ENCODE assay signal across 17 cellular contexts in genomic region chr14:102236026-102236425, GRCh38.
"Had no signal": no experiment of that assay in that cellular context is flagged by ENCODE, and none has a peak within 500 bp of the region (broad histone marks: within the 10 kb centered on the region; RNA-seq: fewer than 3 reads in every experiment).

No MANE protein-coding gene starts in this region.

- H3K9me3 ChIP-seq: gastroesophageal sphincter, sigmoid colon, spleen, thoracic aorta, vagina had no signal

- H3K4me3 Mint-ChIP-seq: activated B cell treated with CpG ODN at 0.5 μM for 24 hours; activated CD4-positive, alpha-beta memory T cell treated with anti-CD3 and anti-CD28 coated beads, Interleukin-2, amount 10 ng/mL, durations not matched to agents 7 days and 5 days; activated CD4-positive, alpha-beta T cell treated with anti-CD3 and anti-CD28 coated beads for 36 hours; activated naive CD8-positive, alpha-beta T cell treated with anti-CD3 and anti-CD28 coated beads, Interleukin-2, amount 50 U/mL, for 24 hours; activated T-cell treated with anti-CD3 and anti-CD28 coated beads, Interleukin-2, amount 50 U/mL, for 72 hours; brain; memory B cell; naive B cell; T-helper 17 cell; type B pancreatic cell had no signal

- H3K27me3 ChIP-seq: gastroesophageal sphincter, sigmoid colon, spleen, vagina had no signal

- H3K36me3 Mint-ChIP-seq: brain, naive B cell, type B pancreatic cell had no signal

- H3K36me3 ChIP-seq: spleen, thoracic aorta, vagina had no signal

- FAIRE-seq: colon had no signal

- H3K27ac Mint-ChIP-seq: activated B cell treated with CpG ODN at 0.5 μM for 24 hours; activated CD4-positive, alpha-beta memory T cell treated with anti-CD3 and anti-CD28 coated beads, Interleukin-2, amount 10 ng/mL, durations not matched to agents 7 days and 5 days; activated CD4-positive, alpha-beta T cell treated with anti-CD3 and anti-CD28 coated beads for 36 hours; activated naive CD8-positive, alpha-beta T cell treated with anti-CD3 and anti-CD28 coated beads, Interleukin-2, amount 50 U/mL, for 24 hours; activated T-cell treated with anti-CD3 and anti-CD28 coated beads, Interleukin-2, amount 50 U/mL, for 72 hours; brain; memory B cell; naive B cell; progenitor cell of endocrine pancreas; T-helper 17 cell; type B pancreatic cell had no signal

- H3K27ac ChIP-seq: spleen, thoracic aorta, vagina had no signal

- H3K4me3 ChIP-seq: gastroesophageal sphincter, sigmoid colon, vagina had no signal

- H3K27me3 Mint-ChIP-seq: activated B cell treated with CpG ODN at 0.5 μM for 24 hours; activated CD4-positive, alpha-beta memory T cell treated with anti-CD3 and anti-CD28 coated beads, Interleukin-2, amount 10 ng/mL, durations not matched to agents 7 days and 5 days; activated CD4-positive, alpha-beta T cell treated with anti-CD3 and anti-CD28 coated beads for 36 hours; activated naive CD8-positive, alpha-beta T cell treated with anti-CD3 and anti-CD28 coated beads, Interleukin-2, amount 50 U/mL, for 24 hours; brain; naive B cell; progenitor cell of endocrine pancreas; T-helper 17 cell; type B pancreatic cell had no signal

- H3K9me3 Mint-ChIP-seq: activated B cell treated with CpG ODN at 0.5 μM for 24 hours; activated CD4-positive, alpha-beta memory T cell treated with anti-CD3 and anti-CD28 coated beads, Interleukin-2, amount 10 ng/mL, durations not matched to agents 7 days and 5 days; activated naive CD8-positive, alpha-beta T cell treated with anti-CD3 and anti-CD28 coated beads, Interleukin-2, amount 50 U/mL, for 24 hours; activated T-cell treated with anti-CD3 and anti-CD28 coated beads, Interleukin-2, amount 50 U/mL, for 72 hours; brain; type B pancreatic cell had no signal

- H3K4me1 ChIP-seq: vagina had no signal

- H3K4me1 Mint-ChIP-seq: activated B cell treated with CpG ODN at 0.5 μM for 24 hours; activated CD4-positive, alpha-beta memory T cell treated with anti-CD3 and anti-CD28 coated beads, Interleukin-2, amount 10 ng/mL, durations not matched to agents 7 days and 5 days; activated CD4-positive, alpha-beta T cell treated with anti-CD3 and anti-CD28 coated beads for 36 hours; activated naive CD8-positive, alpha-beta T cell treated with anti-CD3 and anti-CD28 coated beads, Interleukin-2, amount 50 U/mL, for 24 hours; memory B cell; naive B cell; T-helper 17 cell had no signal
